Comparison of ENCODE assay signal across 20 cellular contexts in the genomic region with DNA sequence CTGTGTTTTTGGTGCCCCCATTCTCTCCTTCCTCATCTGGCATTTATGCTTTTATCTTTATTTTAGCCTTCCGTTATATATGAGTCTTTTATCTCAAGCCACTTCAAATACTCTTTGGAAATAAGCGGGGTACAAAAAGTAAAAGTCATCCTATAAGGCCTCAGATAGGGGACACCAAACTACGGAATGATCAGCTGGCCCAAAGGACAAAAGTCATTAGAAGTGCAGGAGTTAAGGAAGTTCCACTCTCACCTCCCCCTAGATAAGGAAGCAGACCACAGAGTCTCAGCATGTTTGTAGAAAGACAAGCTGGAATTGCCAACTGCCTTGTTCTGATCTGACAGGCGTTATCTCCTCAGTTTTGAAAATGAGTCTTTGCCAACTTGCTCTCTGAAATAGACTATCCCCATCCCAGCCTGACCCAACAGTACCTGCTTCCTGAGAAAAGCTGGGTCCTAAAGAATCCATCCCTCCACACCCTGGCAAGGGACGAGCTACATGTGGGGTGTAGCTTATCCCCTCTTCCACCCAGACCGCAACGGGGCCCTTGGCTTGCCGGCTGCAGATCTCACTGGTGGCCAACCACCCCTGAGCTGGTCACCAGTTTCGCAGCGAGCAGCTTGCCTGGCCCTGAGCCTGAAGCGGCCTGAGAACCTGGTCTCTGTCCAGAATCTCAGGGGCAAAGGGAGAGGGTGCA. TPM values are rescaled to one million over a fixed set of nuclear protein-coding genes. Genes with fewer than 3 reads are reported as not detected.
DNase-seq lines count a peak whose midpoint lies in the region; TF ChIP-seq lines count a peak whose summit lies in the region.
"Had no signal": no experiment of that assay in that cellular context is flagged by ENCODE, and none has a peak within 500 bp of the region (broad histone marks: within the 10 kb centered on the region; RNA-seq: fewer than 3 reads in every experiment).

No MANE protein-coding gene starts in this region.

- TF ChIP-seq EP300 in suprapubic skin (IDR thresholded peaks at IDR 0.05): no peak

- peaks cover 22% of the 10 kb centered on the region for H3K36me3 ChIP-seq in suprapubic skin
- H3K36me3 ChIP-seq: gastrocnemius medialis, transverse colon had no signal

- no peaks in the 10 kb centered on the region for H3K27me3 Mint-ChIP-seq in activated CD4-positive, alpha-beta memory T cell treated with anti-CD3 and anti-CD28 coated beads, Interleukin-2, amount 10 ng/mL, durations not matched to agents 7 days and 5 days
- peaks cover 1% of the 10 kb centered on the region for H3K27me3 Mint-ChIP-seq in activated CD4-positive, alpha-beta memory T cell treated with anti-CD3 and anti-CD28 coated beads for 36 hours
- H3K27me3 Mint-ChIP-seq in brain: no peaks in the 10 kb centered on the region

- no peaks in the 10 kb centered on the region for H3K27me3 ChIP-seq in suprapubic skin
- H3K27me3 ChIP-seq: gastrocnemius medialis, transverse colon had no signal

- no peak for TF ChIP-seq CTCF in brain (conservative IDR thresholded peaks at IDR 0.05)
- TF ChIP-seq CTCF in suprapubic skin (IDR thresholded peaks at IDR 0.05): no peak

- peaks cover 2% of the 10 kb centered on the region for H3K4me1 Mint-ChIP-seq in activated CD4-positive, alpha-beta memory T cell treated with anti-CD3 and anti-CD28 coated beads, Interleukin-2, amount 10 ng/mL, durations not matched to agents 7 days and 5 days
- H3K4me1 Mint-ChIP-seq in activated CD4-positive, alpha-beta memory T cell treated with anti-CD3 and anti-CD28 coated beads for 36 hours (ENCODE audit: low read depth): no peaks in the 10 kb centered on the region
- H3K4me1 Mint-ChIP-seq in brain: peaks cover under 1% of the 10 kb centered on the region
- H3K4me1 Mint-ChIP-seq: CD14-positive monocyte, memory B cell had no signal

- CTCF ChIA-PET in activated CD4-positive, alpha-beta memory T cell treated with anti-CD3 and anti-CD28 coated beads, Interleukin-2, amount 10 ng/mL, durations not matched to agents 7 days and 5 days (lab: Charles Lee): no interaction called here
- CTCF ChIA-PET in activated CD4-positive, alpha-beta memory T cell treated with anti-CD3 and anti-CD28 coated beads for 36 hours (lab: Charles Lee): interaction anchor here (0.9 kb wide), 1 partner anchor 49 kb away, joined by 3 read pairs; no protein-coding TSS in a partner anchor

- H3K4me3 Mint-ChIP-seq in activated CD4-positive, alpha-beta memory T cell treated with anti-CD3 and anti-CD28 coated beads, Interleukin-2, amount 10 ng/mL, durations not matched to agents 7 days and 5 days: no peak overlapping the region
- H3K4me3 Mint-ChIP-seq in activated CD4-positive, alpha-beta memory T cell treated with anti-CD3 and anti-CD28 coated beads for 36 hours: no peak overlapping the region
- H3K4me3 Mint-ChIP-seq in brain: no peak overlapping the region
- H3K4me3 Mint-ChIP-seq: activated CD8-positive, alpha-beta T cell treated with anti-CD3 and anti-CD28 coated beads, Interleukin-2, amount 10 ng/mL, durations not matched to agents 7 days and 5 days; CD14-positive monocyte; immature natural killer cell; memory B cell; stimulated activated effector memory CD8-positive, alpha-beta T cell treated with anti-CD3 and anti-CD28 coated beads, Interleukin-12 subunit alpha, Interleukin-12 subunit beta, amount 100 ng/mL, for 72 hours had no signal

- 86% methylated on average over 7 of the region's 11 CpGs for WGBS in suprapubic skin

- no peak overlapping the region for H3K4me3 ChIP-seq in suprapubic skin
- H3K4me3 ChIP-seq: gastrocnemius medialis, skin epidermis, transverse colon had no signal

- no peaks in the 10 kb centered on the region for H3K9me3 ChIP-seq in suprapubic skin
- H3K9me3 ChIP-seq: gastrocnemius medialis, transverse colon had no signal

- no peaks in the 10 kb centered on the region for H3K9me3 Mint-ChIP-seq in activated CD4-positive, alpha-beta memory T cell treated with anti-CD3 and anti-CD28 coated beads, Interleukin-2, amount 10 ng/mL, durations not matched to agents 7 days and 5 days
- no peaks in the 10 kb centered on the region for H3K9me3 Mint-ChIP-seq in activated CD4-positive, alpha-beta memory T cell treated with anti-CD3 and anti-CD28 coated beads for 36 hours
- H3K9me3 Mint-ChIP-seq in brain: peaks cover 0 to 4% (median 0%) of the 10 kb centered on the region in 5 experiments
- H3K9me3 Mint-ChIP-seq: CD14-positive monocyte; immature natural killer cell; memory B cell; stimulated activated effector memory CD8-positive, alpha-beta T cell treated with anti-CD3 and anti-CD28 coated beads, Interleukin-12 subunit alpha, Interleukin-12 subunit beta, amount 100 ng/mL, for 72 hours had no signal

- H3K4me1 ChIP-seq in suprapubic skin: no peaks in the 10 kb centered on the region
- H3K4me1 ChIP-seq: gastrocnemius medialis, transverse colon had no signal

- peak overlapping the region; percentile 9 for H3K27ac Mint-ChIP-seq in activated CD4-positive, alpha-beta memory T cell treated with anti-CD3 and anti-CD28 coated beads, Interleukin-2, amount 10 ng/mL, durations not matched to agents 7 days and 5 days
- no peak overlapping the region for H3K27ac Mint-ChIP-seq in activated CD4-positive, alpha-beta memory T cell treated with anti-CD3 and anti-CD28 coated beads for 36 hours
- peak overlapping the region in 3 of 5 experiments; percentile 25 to 81 (median 67) for H3K27ac Mint-ChIP-seq in brain
- H3K27ac Mint-ChIP-seq: activated CD8-positive, alpha-beta T cell treated with anti-CD3 and anti-CD28 coated beads, Interleukin-2, amount 10 ng/mL, durations not matched to agents 7 days and 5 days; memory B cell; stimulated activated effector memory CD8-positive, alpha-beta T cell treated with anti-CD3 and anti-CD28 coated beads, Interleukin-12 subunit alpha, Interleukin-12 subunit beta, amount 100 ng/mL, for 72 hours had no signal

- peaks cover 70% of the 10 kb centered on the region for H3K36me3 Mint-ChIP-seq in activated CD4-positive, alpha-beta memory T cell treated with anti-CD3 and anti-CD28 coated beads, Interleukin-2, amount 10 ng/mL, durations not matched to agents 7 days and 5 days (ENCODE audit: low read depth)
- H3K36me3 Mint-ChIP-seq in activated CD4-positive, alpha-beta memory T cell treated with anti-CD3 and anti-CD28 coated beads for 36 hours: peaks cover 25% of the 10 kb centered on the region
- peaks cover 84% of the 10 kb centered on the region for H3K36me3 Mint-ChIP-seq in brain
- H3K36me3 Mint-ChIP-seq: memory B cell had no signal

- intact Hi-C loops in activated CD4-positive, alpha-beta memory T cell treated with anti-CD3 and anti-CD28 coated beads for 36 hours (cut with micrococcal nuclease): no loop called here

- H3K27ac ChIP-seq in suprapubic skin: peak overlapping the region; percentile 1
- H3K27ac ChIP-seq: epithelial cell of prostate, gastrocnemius medialis, skin epidermis, transverse colon had no signal

- no peak for TF ChIP-seq POLR2A in suprapubic skin (IDR thresholded peaks at IDR 0.05)

- DNase-seq in activated CD4-positive, alpha-beta memory T cell treated with anti-CD3 and anti-CD28 coated beads, Interleukin-2, amount 10 ng/mL, durations not matched to agents 7 days and 5 days: no peak
- DNase-seq in activated CD4-positive, alpha-beta memory T cell treated with anti-CD3 and anti-CD28 coated beads for 36 hours: no peak
- DNase-seq in hypothalamus (lab: John Stamatoyannopoulos, UW) (peak in 30 of 51 donors; percentile 14 to 76 (median 44)), suprapubic skin (ENCODE audit: low spot score in 2 of 2) (no peak), NCI-H2081 treated with DMSO at 0.1 percent for 48 hours (lab: John Stamatoyannopoulos, UW) (no peak), NCI-H82 treated with DMSO at 0.1 percent for 48 hours (lab: John Stamatoyannopoulos, UW; ENCODE audit: unreplicated experiment) (no peak), GOT3 (lab: John Stamatoyannopoulos, UW) (no peak)
- DNase-seq: 8988T; activated CD8-positive, alpha-beta T cell treated with anti-CD3 and anti-CD28 coated beads, Interleukin-2, amount 10 ng/mL, durations not matched to agents 7 days and 5 days; gastrocnemius medialis; immature natural killer cell; NCI-H187; NCI-H446; transverse colon had no signal

- POLR2A ChIA-PET in activated CD4-positive, alpha-beta memory T cell treated with anti-CD3 and anti-CD28 coated beads, Interleukin-2, amount 10 ng/mL, durations not matched to agents 7 days and 5 days (lab: Charles Lee): no interaction called here
- POLR2A ChIA-PET in activated CD4-positive, alpha-beta memory T cell treated with anti-CD3 and anti-CD28 coated beads for 36 hours (lab: Charles Lee): no interaction called here

RNA-seq across cellular contexts. Expression of a gene that starts 13.7 kb away (rescaled TPM):
- 100 to 1,000 TPM; 251 to 253 TPM for total RNA-seq in activated CD4-positive, alpha-beta memory T cell treated with anti-CD3 and anti-CD28 coated beads, Interleukin-2, amount 10 ng/mL, durations not matched to agents 7 days and 5 days
- total RNA-seq in activated CD4-positive, alpha-beta memory T cell treated with anti-CD3 and anti-CD28 coated beads for 36 hours: 10 to 100 TPM; 58.2 to 60.8 TPM
- polyA plus RNA-seq in brain (ENCODE audit: insufficient read depth, low read depth, low replicate concordance): 266 TPM
- total RNA-seq in suprapubic skin: 100 to 1,000 TPM; 130 to 455 (median 327) TPM

RNA-seq across cellular contexts. Expression of a gene that starts 25.0 kb away (rescaled TPM):
- total RNA-seq in activated CD4-positive, alpha-beta memory T cell treated with anti-CD3 and anti-CD28 coated beads, Interleukin-2, amount 10 ng/mL, durations not matched to agents 7 days and 5 days: 10 to 100 TPM; 63.6 to 68.2 TPM
- 10 to 100 TPM; 24.9 to 26.5 TPM for total RNA-seq in activated CD4-positive, alpha-beta memory T cell treated with anti-CD3 and anti-CD28 coated beads for 36 hours
- polyA plus RNA-seq in brain (ENCODE audit: insufficient read depth, low read depth, low replicate concordance): 103 TPM
- total RNA-seq in suprapubic skin: 10 to 100 TPM; 16.4 to 69.6 (median 46.6) TPM

RNA-seq across cellular contexts. Expression of a gene that starts 49.1 kb away (rescaled TPM):
- total RNA-seq in activated CD4-positive, alpha-beta memory T cell treated with anti-CD3 and anti-CD28 coated beads, Interleukin-2, amount 10 ng/mL, durations not matched to agents 7 days and 5 days: 100 to 1,000 TPM; 104 to 105 TPM
- 100 to 1,000 TPM; 108 to 111 TPM for total RNA-seq in activated CD4-positive, alpha-beta memory T cell treated with anti-CD3 and anti-CD28 coated beads for 36 hours
- polyA plus RNA-seq in brain (ENCODE audit: insufficient read depth, low read depth, low replicate concordance): 74.9 TPM
- total RNA-seq in suprapubic skin: 10 to 100 TPM in 2 of 4 donors, 1 to 10 TPM in 2; 6.9 to 14.0 (median 9.2) TPM

RNA-seq across cellular contexts. Expression of a gene that starts 49.4 kb away (rescaled TPM):
- 100 to 1,000 TPM; 192 to 196 TPM for total RNA-seq in activated CD4-positive, alpha-beta memory T cell treated with anti-CD3 and anti-CD28 coated beads, Interleukin-2, amount 10 ng/mL, durations not matched to agents 7 days and 5 days
- total RNA-seq in activated CD4-positive, alpha-beta memory T cell treated with anti-CD3 and anti-CD28 coated beads for 36 hours: 100 to 1,000 TPM; 191 to 192 TPM
- 370 TPM for polyA plus RNA-seq in brain (ENCODE audit: insufficient read depth, low read depth, low replicate concordance)
- total RNA-seq in suprapubic skin: 10 to 100 TPM; 29.7 to 44.8 (median 35.9) TPM

RNA-seq across cellular contexts. Expression of a gene that starts 49.6 kb away (rescaled TPM):
- total RNA-seq in activated CD4-positive, alpha-beta memory T cell treated with anti-CD3 and anti-CD28 coated beads, Interleukin-2, amount 10 ng/mL, durations not matched to agents 7 days and 5 days: 1 to 10 TPM; 5.2 to 5.4 TPM
- 10 to 100 TPM; 11.9 to 12.1 TPM for total RNA-seq in activated CD4-positive, alpha-beta memory T cell treated with anti-CD3 and anti-CD28 coated beads for 36 hours
- polyA plus RNA-seq in brain (ENCODE audit: insufficient read depth, low read depth, low replicate concordance): 13.7 TPM
- 10 to 100 TPM; 12.7 to 24.7 (median 17.9) TPM for total RNA-seq in suprapubic skin

Comparison
In these comparisons a context has a peak if more than half of its experiments do, and no peak if none do; other contexts are left out.
1. DNase-seq: peak in hypothalamus (30 of 51); none in activated CD4-positive, alpha-beta memory T cell treated with anti-CD3 and anti-CD28 coated beads, Interleukin-2, amount 10 ng/mL, durations not matched to agents 7 days and 5 days (single experiment), activated CD4-positive, alpha-beta memory T cell treated with anti-CD3 and anti-CD28 coated beads for 36 hours (single experiment), suprapubic skin (0 of 2), NCI-H2081 treated with DMSO at 0.1 percent for 48 hours (single experiment), NCI-H82 treated with DMSO at 0.1 percent for 48 hours (single experiment) and GOT3 (single experiment).
2. RNA of a gene that starts 49.1 kb away (total RNA-seq): 108 to 111 TPM in activated CD4-positive, alpha-beta memory T cell treated with anti-CD3 and anti-CD28 coated beads for 36 hours and 104 to 105 TPM in activated CD4-positive, alpha-beta memory T cell treated with anti-CD3 and anti-CD28 coated beads, Interleukin-2, amount 10 ng/mL, durations not matched to agents 7 days and 5 days; 6.9 to 14.0 TPM in suprapubic skin; every median in the first group is over 4 times any median in the second.